7 cellular contexts compared by ENCODE assay signal in genomic region chr6:113860165-113860955, GRCh38. TPM values are rescaled to one million over a fixed set of nuclear protein-coding genes. Genes with fewer than 3 reads are reported as not detected.
A peak's percentile ranks its signal among the peaks of the same experiment; 100 is the strongest.
DNase-seq lines count a peak whose midpoint lies in the region; ATAC-seq and TF ChIP-seq lines count a peak whose summit lies in the region.

No MANE protein-coding gene starts in this region.

- TF ChIP-seq EP300 in ovary (IDR thresholded peaks at IDR 0.05) = no peak

- intact Hi-C loops in ovary (cut with DNase I) = no loop called here

- TF ChIP-seq POLR2A in ovary (IDR thresholded peaks at IDR 0.05) = no peak

- peak overlapping the region; percentile 100 for H3K4me3 ChIP-seq in fibroblast of pulmonary artery (replicated peaks; ENCODE audit: low read depth, low read length)
- H3K4me3 ChIP-seq in ovary = peak overlapping the region; percentile 72

- ATAC-seq in GM21717 (IDR thresholded peaks at IDR 0.05; ENCODE audit: unreplicated experiment) (no peak), GM19328 (IDR thresholded peaks at IDR 0.05; ENCODE audit: unreplicated experiment) (no peak)

- H3K27ac ChIP-seq in ovary = peak overlapping the region; percentile 95 to 96

- in situ Hi-C loops in SK-MEL-5 (cut with HindIII; ENCODE audit: low pct_unique_long_range_greater_than_20kb, low sequenced_read_pairs) = no loop called here

- no peaks in the 10 kb centered on the region for H3K4me1 ChIP-seq in ovary (ENCODE audit: insufficient read depth)

- DNase-seq in GM10266 (ENCODE audit: extremely low spot score) (peak; percentile 17), SK-MEL-5 (ENCODE audit: low read depth, low spot score) (peak; percentile 30), fibroblast of pulmonary artery (ENCODE audit: low read depth) (peak; percentile 67), ovary (peak; percentile 63 to 72 (median 66)), SIG-M5 treated with dmso at 0.1 percent for 504 hours (lab: John Stamatoyannopoulos, UW; ENCODE audit: unreplicated experiment) (no peak)

- no peaks in the 10 kb centered on the region for H3K36me3 ChIP-seq in ovary

- no peaks in the 10 kb centered on the region for H3K27me3 ChIP-seq in ovary

- TF ChIP-seq CTCF in GM10266 (IDR thresholded peaks at IDR 0.05; ENCODE audit: control insufficient read depth, insufficient read depth, low read depth, missing control alignments) = no peak
- no peak for TF ChIP-seq CTCF in fibroblast of pulmonary artery (IDR thresholded peaks at IDR 0.05; ENCODE audit: low read length, missing control alignments)
- no peak for TF ChIP-seq CTCF in ovary (IDR thresholded peaks at IDR 0.05)

- no peaks in the 10 kb centered on the region for H3K9me3 ChIP-seq in ovary

- WGBS in ovary, 3 donors = 11 to 35% (median 32%) methylated on average over 44 to 59 of the region's 59 CpGs

RNA-seq across cellular contexts. Expression of gene MARCKS, which starts 3.2 kb away (rescaled TPM):
- total RNA-seq in SK-MEL-5 (2014; rRNA removed; shearing (Covaris generic)) = 50.7 and 55.4 TPM in 2 replicates
- 33.0 and 34.1 TPM in 2 replicates for polyA plus RNA-seq in SK-MEL-5 (2015; cell fraction: cytosol; rRNA removed)
- polyA plus RNA-seq in SK-MEL-5 (2015; cell fraction: nucleus; rRNA removed) = 11.0 and 15.6 TPM in 2 replicates
- 100 to 1,000 TPM in 1 of 7 donors, 10 to 100 TPM in 6; 52.1 to 106 (median 67.4) TPM for total RNA-seq in ovary
- 10 to 100 TPM; 29.1 to 53.5 TPM for polyA plus RNA-seq in ovary
